Comparison of ENCODE assay signal across 8 cellular contexts in the genomic region with DNA sequence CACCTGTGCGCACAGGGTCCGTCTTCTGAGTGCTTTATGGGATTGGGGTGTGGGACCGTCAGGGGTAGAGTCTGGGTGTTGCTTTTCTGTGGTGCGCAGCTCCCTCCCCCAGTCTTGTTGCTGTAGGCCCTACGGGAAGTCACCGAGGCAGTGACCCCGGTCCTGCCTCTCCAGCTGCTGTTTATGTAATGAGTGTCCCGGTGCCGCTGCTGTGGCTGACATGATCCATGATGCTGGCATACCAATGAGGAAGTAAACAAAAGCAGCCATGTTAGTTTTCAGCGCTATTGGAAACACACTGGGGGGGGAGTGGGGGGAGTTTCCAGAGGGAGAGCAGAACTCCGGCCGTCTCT. TPM values are rescaled to one million over a fixed set of nuclear protein-coding genes. Genes with fewer than 3 reads are reported as not detected.
DNase-seq lines count a peak whose midpoint lies in the region; ATAC-seq and TF ChIP-seq lines count a peak whose summit lies in the region.

No MANE protein-coding gene starts in this region.

- WGBS in psoas muscle, 3 donors, result 0 to 2% (median 1%) methylated on average over 12 of the region's 12 CpGs

- DNase-seq in Ammon's horn (ENCODE audit: low spot score) (peak; percentile 87), HFFc6 (peak; percentile 74), SIG-M5 (lab: John Stamatoyannopoulos, UW) (peak; percentile 6), ascending aorta (ENCODE audit: low spot score in 2 of 2) (peak; percentile 73 to 93), hepatic stellate cell (ENCODE audit: low spot score) (peak; percentile 68), psoas muscle (peak; percentile 77 to 88)

- H3K9me3 ChIP-seq in ascending aorta (no peaks in the 10 kb centered on the region), psoas muscle (no peaks in the 10 kb centered on the region)

- ATAC-seq in psoas muscle, result peak; percentile 31 to 55 (median 40)
- no peak for ATAC-seq in HG02623 (IDR thresholded peaks at IDR 0.05; ENCODE audit: unreplicated experiment)
- no peak for ATAC-seq in GM18502 (IDR thresholded peaks at IDR 0.05; ENCODE audit: poor library complexity, unreplicated experiment)

- H3K4me1 ChIP-seq in ascending aorta (peaks cover 25 to 41% of the 10 kb centered on the region in 2 donors), psoas muscle (peaks cover 47% of the 10 kb centered on the region)

- H3K27ac ChIP-seq in ascending aorta (peak overlapping the region; percentile 98), psoas muscle (peak overlapping the region; percentile 99)

- H3K27ac Mint-ChIP-seq in HFFc6, result peak overlapping the region; percentile 97

- H3K27me3 ChIP-seq in ascending aorta, result no peaks in the 10 kb centered on the region
- H3K27me3 ChIP-seq in psoas muscle (ENCODE audit: insufficient read depth in 3 of 3, low read length in 2 of 3), result no peaks in the 10 kb centered on the region

- peaks cover 46% of the 10 kb centered on the region for H3K4me1 Mint-ChIP-seq in HFFc6 (ENCODE audit: low read depth)

- H3K36me3 ChIP-seq in ascending aorta (peaks cover 0 to under 1% of the 10 kb centered on the region in 2 donors), psoas muscle (ENCODE audit: insufficient read depth in 1 of 2, low read depth in 1 of 2) (peaks cover 0 to 13% of the 10 kb centered on the region in 2 donors)

- intact Hi-C loops in ascending aorta (cut with DNase I), result loop anchor here (2.0 to 10.0 kb wide), 3 partner anchors 43 to 1641 kb away; no protein-coding TSS in a partner anchor
- intact Hi-C loops in psoas muscle (cut with DNase I), result loop anchor here in 1 of 2 donors (10.0 kb wide), 1 partner anchor 129 kb away; no protein-coding TSS in a partner anchor

- H3K4me3 ChIP-seq in ascending aorta, result peak overlapping the region; percentile 97
- H3K4me3 ChIP-seq in psoas muscle, result peak overlapping the region; percentile 94

- peak overlapping the region; percentile 90 for H3K4me3 Mint-ChIP-seq in HFFc6

- H3K27me3 Mint-ChIP-seq in HFFc6 (ENCODE audit: insufficient read depth), result peaks cover 3% of the 10 kb centered on the region

- no peaks in the 10 kb centered on the region for H3K9me3 Mint-ChIP-seq in HFFc6

- H3K36me3 Mint-ChIP-seq in HFFc6 (ENCODE audit: low read depth), result peaks cover 18% of the 10 kb centered on the region

- TF ChIP-seq CTCF in HFFc6 (IDR thresholded peaks at IDR 0.05) (no peak), ascending aorta (IDR thresholded peaks at IDR 0.05) (no peak), psoas muscle (IDR thresholded peaks at IDR 0.05) (no peak)

RNA-seq across cellular contexts. Expression of gene TRIM8, which starts 1.1 kb away (rescaled TPM):
- 100 to 1,000 TPM; 123 to 148 (median 135) TPM for total RNA-seq in HFFc6 (2021; fragmentation: NEBNext Ultra II Directional; extraction: Animal tissue kit (Norgen Biotek cat#: 25700))
- 216 TPM for total RNA-seq in ascending aorta
- total RNA-seq in psoas muscle, result 100 to 1,000 TPM in 3 of 4 donors, 10 to 100 TPM in 1; 97.2 to 166 (median 111) TPM
- polyA plus RNA-seq in psoas muscle, result 10 to 100 TPM; 57.6 to 72.4 (median 72.3) TPM

Comparison
In these comparisons a context has a peak if more than half of its experiments do, and no peak if none do; other contexts are left out.
1. DNase-seq: peak in every context shown above with its lines; median percentile 87 in Ammon's horn; 83 in ascending aorta; 82 in psoas muscle; 74 in HFFc6; 68 in hepatic stellate cell; 6 in SIG-M5.
2. ATAC-seq: peak in psoas muscle (4 of 4); none in HG02623 (single experiment) and GM18502 (single experiment).